23 cellular contexts compared by ENCODE assay signal in the genomic region with DNA sequence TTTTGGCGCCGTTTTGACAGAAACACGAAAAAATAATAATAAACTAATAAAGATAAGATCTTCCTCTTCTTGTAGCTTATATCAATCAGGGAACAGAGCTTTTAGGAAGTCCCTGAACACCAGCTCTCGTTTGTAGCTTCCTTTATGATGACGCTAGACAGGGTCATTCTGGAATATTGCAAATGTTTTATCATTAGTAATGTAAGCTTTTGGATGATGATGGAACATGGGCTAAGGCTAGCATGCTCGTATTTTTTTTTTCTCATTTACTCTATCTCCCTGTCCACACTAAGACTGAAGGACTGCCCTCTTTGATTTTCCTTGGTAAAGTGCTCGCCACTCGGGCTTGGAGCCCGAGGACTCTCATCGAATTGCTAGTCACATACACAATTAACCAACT. TPM values are rescaled to one million over a fixed set of nuclear protein-coding genes. Genes with fewer than 3 reads are reported as not detected.
DNase-seq lines count a peak whose midpoint lies in the region; ATAC-seq, FAIRE-seq and TF ChIP-seq lines count a peak whose summit lies in the region.
"Had no signal": no experiment of that assay in that cellular context is flagged by ENCODE, and none has a peak within 500 bp of the region (broad histone marks: within the 10 kb centered on the region; RNA-seq: fewer than 3 reads in every experiment).

No MANE protein-coding gene starts in this region.

- TF ChIP-seq CTCF in K562 (IDR thresholded peaks at IDR 0.05 in 2 of 3, conservative IDR thresholded peaks at IDR 0.05 in 1 of 3; ENCODE audit: insufficient read depth in 2 of 3, low read depth in 1 of 3, low read length in 3 of 3) (no peak), testis (IDR thresholded peaks at IDR 0.05) (no peak), tibial nerve (IDR thresholded peaks at IDR 0.05) (no peak), body of pancreas (IDR thresholded peaks at IDR 0.05) (no peak)

- no peak for TF ChIP-seq RAD21 in K562 (CRISPR knock-in tag; conservative IDR thresholded peaks at IDR 0.05 in 1 of 2, IDR thresholded peaks at IDR 0.05 in 1 of 2)

- peak overlapping the region; percentile 98 for H3K4me2 ChIP-seq in K562 (ENCODE audit: insufficient read depth, low read length)

- CTCF ChIA-PET in K562 (lab: Yijun Ruan, JAX; ENCODE audit: low intra/inter-chr PET ratio), result no interaction called here

- no peaks in the 10 kb centered on the region for H3K79me2 ChIP-seq in K562 (ENCODE audit: control insufficient read depth, insufficient read depth, low read length)

- peaks cover 18% of the 10 kb centered on the region for H3K4me1 Mint-ChIP-seq in activated T-cell treated with anti-CD3 and anti-CD28 coated beads, Interleukin-2, amount 50 U/mL, for 72 hours (ENCODE audit: low read depth)
- peaks cover 7% of the 10 kb centered on the region for H3K4me1 Mint-ChIP-seq in activated T-cell treated with anti-CD3 and anti-CD28 coated beads, Interleukin-2, amount 50 U/mL, for 4 hours (ENCODE audit: low read depth)

- BruUV-seq in K562 (replicated peaks; lab: Mats Ljungman, UMichigan), result no TSS peak

- no peaks in the 10 kb centered on the region for H3K36me3 ChIP-seq in HUES64 (ENCODE audit: insufficient read depth, low read length)
- H3K36me3 ChIP-seq in K562 (ENCODE audit: control insufficient read depth, insufficient read depth, low read length), result no peaks in the 10 kb centered on the region
- H3K36me3 ChIP-seq in testis (ENCODE audit: low read depth, missing control alignments), result no peaks in the 10 kb centered on the region
- no peaks in the 10 kb centered on the region for H3K36me3 ChIP-seq in tibial nerve
- H3K36me3 ChIP-seq in body of pancreas (replicated peaks in 1 of 2; ENCODE audit: insufficient read depth in 1 of 2, low read depth in 2 of 2), result no peaks in the 10 kb centered on the region
- H3K36me3 ChIP-seq: spleen had no signal

- H3K27me3 ChIP-seq in HUES64 (ENCODE audit: insufficient read depth, low read length), result peaks cover 8% of the 10 kb centered on the region; the same call in 1 of the 2 replicates
- H3K27me3 ChIP-seq in K562 (ENCODE audit: control insufficient read depth in 2 of 2, insufficient read depth in 2 of 2, low read length in 2 of 2), result no peaks in the 10 kb centered on the region
- no peaks in the 10 kb centered on the region for H3K27me3 ChIP-seq in testis
- peaks cover 0 to 9% of the 10 kb centered on the region in 2 donors for H3K27me3 ChIP-seq in tibial nerve
- peaks cover 0 to 4% of the 10 kb centered on the region in 2 donors for H3K27me3 ChIP-seq in body of pancreas

- H3K9me1 ChIP-seq in K562 (ENCODE audit: control insufficient read depth, insufficient read depth, low read length), result no peaks in the 10 kb centered on the region

- intact Hi-C loops in K562 (cut with micrococcal nuclease) (loop anchor here (5.0 kb wide), 2 partner anchors 82 to 97 kb away; no protein-coding TSS in a partner anchor), testis (cut with DNase I; ENCODE audit: low total_unique reads) (no loop called here), body of pancreas (cut with DNase I) (no loop called here)

- no peak overlapping the region for H3K27ac ChIP-seq in HUES64 (ENCODE audit: low read depth, low read length)
- H3K27ac ChIP-seq in K562 (ENCODE audit: extremely low read depth, low read depth, low read length), result no peak overlapping the region
- H3K27ac ChIP-seq in testis, result no peak overlapping the region
- no peak overlapping the region for H3K27ac ChIP-seq in tibial nerve
- no peak overlapping the region for H3K27ac ChIP-seq in body of pancreas
- H3K27ac ChIP-seq: spleen had no signal

- FAIRE-seq in K562 (lab: Jason Lieb, UNC), result no peak
- FAIRE-seq: GM12891 had no signal

- no peaks in the 10 kb centered on the region for H4K20me1 ChIP-seq in K562 (replicated peaks; ENCODE audit: control insufficient read depth, insufficient read depth, low read length)

- peak overlapping the region; percentile 89; the same call in 1 of the 2 replicates for H3K4me3 ChIP-seq in HUES64 (ENCODE audit: low read length)
- H3K4me3 ChIP-seq in K562, result peak overlapping the region; percentile 64
- peak overlapping the region; percentile 5 to 13 for H3K4me3 ChIP-seq in testis
- no peak overlapping the region for H3K4me3 ChIP-seq in tibial nerve
- no peak overlapping the region for H3K4me3 ChIP-seq in body of pancreas

- TF ChIP-seq EP300 in K562 (IDR thresholded peaks at IDR 0.05; ENCODE audit: low read length), result no peak
- TF ChIP-seq EP300 in tibial nerve (IDR thresholded peaks at IDR 0.05), result no peak

- ATAC-seq in activated T-cell treated with anti-CD3 and anti-CD28 coated beads, Interleukin-2, amount 50 U/mL, for 72 hours (replicated peaks in 1 of 2), result no peak
- ATAC-seq in activated T-cell treated with anti-CD3 and anti-CD28 coated beads, Interleukin-2, amount 50 U/mL, for 4 hours, result no peak
- peak; percentile 8 for ATAC-seq in K562
- ATAC-seq in HG02623 (IDR thresholded peaks at IDR 0.05; ENCODE audit: unreplicated experiment), result no peak
- no peak for ATAC-seq in body of pancreas
- ATAC-seq: left lobe of liver; stimulated activated memory B cell treated with anti-CD40 and anti-IgM and Interleukin-4, amounts not matched to agents 10 μg/mL and 1 μg/mL and 100 μg/mL, for 72 hours had no signal

- H3K4me1 ChIP-seq in HUES64 (ENCODE audit: insufficient read depth, low read length) (no peaks in the 10 kb centered on the region; the same call in 1 of the 2 replicates), K562 (replicated peaks in 1 of 2; ENCODE audit: control insufficient read depth in 2 of 2, insufficient read depth in 2 of 2, low read length in 2 of 2) (peaks cover 0 to 5% of the 10 kb centered on the region in 2 experiments; a peak in 2 of 5 replicates), testis (no peaks in the 10 kb centered on the region), tibial nerve (peaks cover 0 to 9% (median 2%) of the 10 kb centered on the region in 4 donors), body of pancreas (peaks cover 7% of the 10 kb centered on the region)

- no peak overlapping the region for H3K9ac ChIP-seq in HUES64 (ENCODE audit: low read depth, low read length)
- H3K9ac ChIP-seq in K562 (ENCODE audit: insufficient read depth in 1 of 2, low read depth in 2 of 2, low read length in 2 of 2), result peak overlapping the region; percentile 6 to 77; a peak in 2 of 4 replicates

- H3K36me3 Mint-ChIP-seq in activated T-cell treated with anti-CD3 and anti-CD28 coated beads, Interleukin-2, amount 50 U/mL, for 72 hours (ENCODE audit: insufficient read depth in 2 of 2), result peaks cover 2 to 3% of the 10 kb centered on the region in 2 donors
- no peaks in the 10 kb centered on the region for H3K36me3 Mint-ChIP-seq in activated T-cell treated with anti-CD3 and anti-CD28 coated beads, Interleukin-2, amount 50 U/mL, for 4 hours (ENCODE audit: insufficient read depth)
- H3K36me3 Mint-ChIP-seq: stimulated activated memory B cell treated with anti-CD40 and anti-IgM and Interleukin-4, amounts not matched to agents 10 μg/mL and 1 μg/mL and 100 μg/mL, for 72 hours had no signal

- WGBS in HUES64, result 93% methylated on average over 10 of the region's 10 CpGs
- 16% methylated on average over 10 of the region's 10 CpGs for whole genome bisulfite sequencing in K562 (ENCODE audit: insufficient coverage, low coverage, missing lambda C conversion rate)
- 38 to 47% methylated on average over 10 of the region's 10 CpGs for WGBS in testis, 2 donors
- WGBS in tibial nerve, 2 donors, result 57 to 63% methylated on average over 10 of the region's 10 CpGs
- 52 to 67% methylated on average over 10 of the region's 10 CpGs for WGBS in body of pancreas, 2 donors

- POLR2A ChIA-PET in K562 (lab: Yijun Ruan, JAX), result interaction anchor here (0.7 to 2.0 kb wide), 11 partner anchors 8 to 201 kb away, joined by 3 to 8 read pairs (median 4); no protein-coding TSS in a partner anchor

- TF ChIP-seq POLR2A in K562 (conservative IDR thresholded peaks at IDR 0.05) (no peak), testis (IDR thresholded peaks at IDR 0.05) (no peak), tibial nerve (IDR thresholded peaks at IDR 0.05) (no peak), body of pancreas (IDR thresholded peaks at IDR 0.05) (no peak)

- peaks cover 39% of the 10 kb centered on the region for H3K27me3 Mint-ChIP-seq in activated T-cell treated with anti-CD3 and anti-CD28 coated beads, Interleukin-2, amount 50 U/mL, for 72 hours (ENCODE audit: low read depth)
- H3K27me3 Mint-ChIP-seq in activated T-cell treated with anti-CD3 and anti-CD28 coated beads, Interleukin-2, amount 50 U/mL, for 4 hours (ENCODE audit: low read depth), result peaks cover 36% of the 10 kb centered on the region

- peak overlapping the region; percentile 52 to 67 for H3K4me3 Mint-ChIP-seq in activated T-cell treated with anti-CD3 and anti-CD28 coated beads, Interleukin-2, amount 50 U/mL, for 72 hours
- no peak overlapping the region for H3K4me3 Mint-ChIP-seq in activated T-cell treated with anti-CD3 and anti-CD28 coated beads, Interleukin-2, amount 50 U/mL, for 4 hours
- H3K4me3 Mint-ChIP-seq: activated CD4-positive, alpha-beta memory T cell treated with anti-CD3 and anti-CD28 coated beads, Interleukin-2, amount 10 ng/mL, durations not matched to agents 7 days and 5 days; stimulated activated memory B cell treated with anti-CD40 and anti-IgM and Interleukin-4, amounts not matched to agents 10 μg/mL and 1 μg/mL and 100 μg/mL, for 72 hours had no signal

- no peaks in the 10 kb centered on the region for H3K9me3 ChIP-seq in HUES64 (ENCODE audit: insufficient read depth, low read depth, low read length)
- H3K9me3 ChIP-seq in K562 (replicated peaks; ENCODE audit: control insufficient read depth, insufficient read depth, low read depth, low read length), result no peaks in the 10 kb centered on the region
- no peaks in the 10 kb centered on the region for H3K9me3 ChIP-seq in testis
- H3K9me3 ChIP-seq in tibial nerve, result peaks cover 0 to 7% (median 0%) of the 10 kb centered on the region in 4 donors
- H3K9me3 ChIP-seq in body of pancreas, result no peaks in the 10 kb centered on the region

- H2AFZ ChIP-seq in K562 (ENCODE audit: low read depth, low read length), result peak overlapping the region; percentile 97

- in situ Hi-C loops in K562 (cut with MboI), result no loop called here

- no peak overlapping the region for H3K27ac Mint-ChIP-seq in activated T-cell treated with anti-CD3 and anti-CD28 coated beads, Interleukin-2, amount 50 U/mL, for 72 hours
- H3K27ac Mint-ChIP-seq: activated CD4-positive, alpha-beta memory T cell treated with anti-CD3 and anti-CD28 coated beads, Interleukin-2, amount 10 ng/mL, durations not matched to agents 7 days and 5 days; progenitor cell of endocrine pancreas; stimulated activated memory B cell treated with anti-CD40 and anti-IgM and Interleukin-4, amounts not matched to agents 10 μg/mL and 1 μg/mL and 100 μg/mL, for 72 hours had no signal

- H3K9me3 Mint-ChIP-seq in activated T-cell treated with anti-CD3 and anti-CD28 coated beads, Interleukin-2, amount 50 U/mL, for 72 hours, result peaks cover 1 to 2% of the 10 kb centered on the region in 2 donors
- no peaks in the 10 kb centered on the region for H3K9me3 Mint-ChIP-seq in activated T-cell treated with anti-CD3 and anti-CD28 coated beads, Interleukin-2, amount 50 U/mL, for 4 hours
- H3K9me3 Mint-ChIP-seq: activated CD4-positive, alpha-beta memory T cell treated with anti-CD3 and anti-CD28 coated beads, Interleukin-2, amount 10 ng/mL, durations not matched to agents 7 days and 5 days had no signal

- DNase-seq in activated T-cell treated with anti-CD3 and anti-CD28 coated beads, Interleukin-2, amount 50 U/mL, for 72 hours, result no peak
- no peak for DNase-seq in activated T-cell treated with anti-CD3 and anti-CD28 coated beads, Interleukin-2, amount 50 U/mL, for 4 hours
- DNase-seq in K562 (ENCODE audit: extremely low read depth in 1 of 4, low spot score in 3 of 4), result peak in 1 of 4 experiments; percentile 26
- no peak for DNase-seq in testis
- no peak for DNase-seq in tibial nerve (ENCODE audit: low spot score in 2 of 2)
- DNase-seq in body of pancreas, result no peak
- DNase-seq: activated CD4-positive, alpha-beta memory T cell treated with anti-CD3 and anti-CD28 coated beads, Interleukin-2, amount 10 ng/mL, durations not matched to agents 7 days and 5 days; anterior cingulate cortex; COR-L47; NCI-H187 treated with DMSO at 0.1 percent for 48 hours; spleen had no signal

RNA-seq across cellular contexts. Expression of gene POM121L2, which starts 22.1 kb away (rescaled TPM):
- total RNA-seq in activated T-cell treated with anti-CD3 and anti-CD28 coated beads, Interleukin-2, amount 50 U/mL, for 72 hours, result not detected
- not detected for total RNA-seq in activated T-cell treated with anti-CD3 and anti-CD28 coated beads, Interleukin-2, amount 50 U/mL, for 4 hours
- not detected for polyA plus RNA-seq in HUES64 (2013, experiment 1 of 2)
- not detected for polyA plus RNA-seq in HUES64 (2013, experiment 2 of 2)
- total RNA-seq in K562 (2011; cell fraction: chromatin; rRNA removed; ENCODE audit: low replicate concordance), result not detected in 2 replicates
- total RNA-seq in K562 (2011; cell fraction: nucleolus; rRNA removed), result not detected in 2 replicates
- not detected in 2 replicates for total RNA-seq in K562 (2011; cell fraction: nucleoplasm; rRNA removed)
- total RNA-seq in K562 (2014; rRNA removed), result not detected in 2 replicates
- total RNA-seq in K562 (2014; rRNA removed; fragmentation: Illumina TruSeq; extraction: Trizol), result not detected in 2 replicates
- not detected in 2 replicates for total RNA-seq in K562 (2015; rRNA removed; fragmentation: Illumina TruSeq; extraction: Trizol)
- total RNA-seq in K562 (2021), result not detected in 2 replicates
- not detected in 2 replicates for polyA plus RNA-seq in K562 (2011; rRNA removed)
- not detected in 2 replicates for polyA plus RNA-seq in K562 (2011; cell fraction: cytosol; rRNA removed)
- not detected in 2 replicates for polyA plus RNA-seq in K562 (2011; cell fraction: nucleus; rRNA removed)
- polyA plus RNA-seq in K562 (2012), result 0.22 and 0.40 TPM in 2 replicates
- not detected in 2 replicates for polyA plus RNA-seq in K562 (2014; fragmentation: Illumina TruSeq; extraction: Trizol)
- under 1 TPM; 0.23 to 0.45 TPM for polyA plus RNA-seq in K562 (2014; fragmentation: Nextera tagmentation; extraction: Ambion mirVana)
- not detected in 2 replicates for polyA plus RNA-seq in K562 (2014; rRNA removed)
- polyA minus RNA-seq in K562 (2011; rRNA and poly(A)+ RNA removed), result not detected in 2 replicates
- not detected in 2 replicates for polyA minus RNA-seq in K562 (2011; cell fraction: cytosol; rRNA and poly(A)+ RNA removed)
- polyA minus RNA-seq in K562 (2011; cell fraction: nucleus; rRNA and poly(A)+ RNA removed), result not detected in 2 replicates
- 1 to 10 TPM; 4.2 to 5.1 TPM for total RNA-seq in testis
- polyA plus RNA-seq in testis (ENCODE audit: insufficient read depth, low read depth, low replicate concordance), result 18.4 TPM
- not detected for total RNA-seq in tibial nerve
- total RNA-seq in body of pancreas, result not detected
- total RNA-seq: activated CD4-positive, alpha-beta memory T cell treated with anti-CD3 and anti-CD28 coated beads, Interleukin-2, amount 10 ng/mL, durations not matched to agents 7 days and 5 days; fibroblast of villous mesenchyme; HT-29; left lobe of liver; M059J; NCI-H460; OCI-LY7; progenitor cell of endocrine pancreas; spleen; urinary bladder had no signal
- polyA plus RNA-seq: spleen had no signal

RNA-seq across cellular contexts. Expression of gene ZNF391, which starts 54.4 kb away (rescaled TPM):
- 10 to 100 TPM in 1 of 2 donors, 1 to 10 TPM in 1; 3.9 to 10.1 TPM for total RNA-seq in activated T-cell treated with anti-CD3 and anti-CD28 coated beads, Interleukin-2, amount 50 U/mL, for 72 hours
- total RNA-seq in activated T-cell treated with anti-CD3 and anti-CD28 coated beads, Interleukin-2, amount 50 U/mL, for 4 hours, result 1 to 10 TPM; 1.9 to 2.5 (median 2.2) TPM
- polyA plus RNA-seq in HUES64 (2013, experiment 1 of 2), result 6.7 TPM
- 10.0 TPM for polyA plus RNA-seq in HUES64 (2013, experiment 2 of 2)
- total RNA-seq in K562 (2011; cell fraction: chromatin; rRNA removed; ENCODE audit: low replicate concordance), result 2.2 and 8.8 TPM in 2 replicates
- total RNA-seq in K562 (2011; cell fraction: nucleolus; rRNA removed), result 2.0 and 2.9 TPM in 2 replicates
- total RNA-seq in K562 (2011; cell fraction: nucleoplasm; rRNA removed), result 5.6 and 9.8 TPM in 2 replicates
- 4.0 and 7.2 TPM in 2 replicates for total RNA-seq in K562 (2014; rRNA removed)
- 6.0 TPM in 2 replicates for total RNA-seq in K562 (2014; rRNA removed; fragmentation: Illumina TruSeq; extraction: Trizol)
- 4.6 and 5.5 TPM in 2 replicates for total RNA-seq in K562 (2015; rRNA removed; fragmentation: Illumina TruSeq; extraction: Trizol)
- 5.7 and 5.8 TPM in 2 replicates for total RNA-seq in K562 (2021)
- polyA plus RNA-seq in K562 (2011; rRNA removed), result 8.0 and 9.3 TPM in 2 replicates
- 2.2 and 6.6 TPM in 2 replicates for polyA plus RNA-seq in K562 (2011; cell fraction: cytosol; rRNA removed)
- polyA plus RNA-seq in K562 (2011; cell fraction: nucleus; rRNA removed), result 3.2 and 3.9 TPM in 2 replicates
- polyA plus RNA-seq in K562 (2012), result 3.8 and 5.0 TPM in 2 replicates
- 7.8 and 10.1 TPM in 2 replicates for polyA plus RNA-seq in K562 (2014; fragmentation: Illumina TruSeq; extraction: Trizol)
- polyA plus RNA-seq in K562 (2014; fragmentation: Nextera tagmentation; extraction: Ambion mirVana), result 1 to 10 TPM; 2.3 to 2.5 TPM
- 5.6 and 5.9 TPM in 2 replicates for polyA plus RNA-seq in K562 (2014; rRNA removed)
- 5.8 and 7.7 TPM in 2 replicates for polyA minus RNA-seq in K562 (2011; rRNA and poly(A)+ RNA removed)
- 2.1 and 3.1 TPM in 2 replicates for polyA minus RNA-seq in K562 (2011; cell fraction: cytosol; rRNA and poly(A)+ RNA removed)
- polyA minus RNA-seq in K562 (2011; cell fraction: nucleus; rRNA and poly(A)+ RNA removed), result 2.0 and 3.8 TPM in 2 replicates
- total RNA-seq in testis, result 10 to 100 TPM; 11.8 to 12.5 TPM
- polyA plus RNA-seq in testis (ENCODE audit: insufficient read depth, low read depth, low replicate concordance), result 13.1 TPM
- total RNA-seq in tibial nerve, result 1 to 10 TPM; 2.4 to 3.7 (median 3.3) TPM
- total RNA-seq in body of pancreas, result 1 to 10 TPM in 1 of 2 donors, under 1 TPM in 1; 0.33 to 3.1 TPM
- total RNA-seq: OCI-LY7 had no signal

Comparison
In these comparisons a context has a peak if more than half of its experiments do, and no peak if none do; other contexts are left out.
1. H3K4me3 ChIP-seq: peak in HUES64 (single experiment), K562 (single experiment) and testis (2 of 2); none in tibial nerve (0 of 4) and body of pancreas (0 of 2).